31 cellular contexts compared by ENCODE assay signal in genomic region chr5:84816746-84817547, GRCh38.
DNase-seq lines count a peak whose midpoint lies in the region; ATAC-seq and TF ChIP-seq lines count a peak whose summit lies in the region.
"Had no signal": no experiment of that assay in that cellular context is flagged by ENCODE, and none has a peak within 500 bp of the region (broad histone marks: within the 10 kb centered on the region; RNA-seq: fewer than 3 reads in every experiment).

No MANE protein-coding gene starts in this region.

- peak overlapping the region; percentile 14 for H2AFZ ChIP-seq in neural progenitor cell (replicated peaks)

- no peak overlapping the region for H3K4me3 ChIP-seq in LNCaP clone FGC (ENCODE audit: low read depth, low read length)
- H3K4me3 ChIP-seq in endodermal cell (ENCODE audit: low read length), result no peak overlapping the region
- no peak overlapping the region for H3K4me3 ChIP-seq in neural progenitor cell
- H3K4me3 ChIP-seq: BLaER1, gastrocnemius medialis, upper lobe of right lung had no signal

- H3K27me3 ChIP-seq in endodermal cell (ENCODE audit: control insufficient read depth, insufficient read depth, low read length, poor library complexity, severe bottlenecking) (no peaks in the 10 kb centered on the region), neural progenitor cell (no peaks in the 10 kb centered on the region)
- H3K27me3 ChIP-seq: BLaER1, gastrocnemius medialis, upper lobe of right lung had no signal

- no peak for ATAC-seq in GM19324 (IDR thresholded peaks at IDR 0.05; ENCODE audit: low FRiP score, unreplicated experiment)
- ATAC-seq: activated naive CD4-positive, alpha-beta T cell treated with anti-CD3 and anti-CD28 coated beads, Interleukin-2, amount 50 U/mL, for 72 hours; esophagus mucosa; gastrocnemius medialis; naive thymus-derived CD4-positive, alpha-beta T cell; stimulated activated naive B cell treated with anti-CD40 and anti-IgM and Interleukin-4, amounts not matched to agents 10 μg/mL and 1 μg/mL and 100 μg/mL, for 72 hours; upper lobe of right lung had no signal

- H3F3A ChIP-seq in neural progenitor cell (ENCODE audit: low read depth), result no peaks in the 10 kb centered on the region

- H3K9me3 ChIP-seq in endodermal cell (ENCODE audit: control insufficient read depth, low read length) (no peaks in the 10 kb centered on the region), neural progenitor cell (ENCODE audit: low read depth) (no peaks in the 10 kb centered on the region)
- H3K9me3 ChIP-seq: BLaER1, gastrocnemius medialis, upper lobe of right lung had no signal

- no peak overlapping the region for H3K9ac ChIP-seq in endodermal cell (ENCODE audit: extremely low read depth, low read length, poor library complexity, severe bottlenecking)
- H3K9ac ChIP-seq in neural progenitor cell, result no peak overlapping the region
- H3K9ac ChIP-seq: BLaER1 had no signal

- H3K27me3 Mint-ChIP-seq in endodermal cell (ENCODE audit: insufficient read depth) (no peaks in the 10 kb centered on the region), neural progenitor cell (ENCODE audit: insufficient read depth, low read depth) (no peaks in the 10 kb centered on the region)
- H3K27me3 Mint-ChIP-seq: naive thymus-derived CD4-positive, alpha-beta T cell; stimulated activated naive B cell treated with anti-CD40 and anti-IgM and Interleukin-4, amounts not matched to agents 10 μg/mL and 1 μg/mL and 100 μg/mL, for 72 hours had no signal

- no peaks in the 10 kb centered on the region for H3K79me2 ChIP-seq in neural progenitor cell (ENCODE audit: low read depth)

- no peaks in the 10 kb centered on the region for H4K20me1 ChIP-seq in neural progenitor cell (ENCODE audit: low read depth)
- H4K20me1 ChIP-seq: BLaER1 had no signal

- H3K27ac Mint-ChIP-seq in endodermal cell (peak overlapping the region; percentile 10), neural progenitor cell (no peak overlapping the region)
- H3K27ac Mint-ChIP-seq: activated naive CD4-positive, alpha-beta T cell treated with anti-CD3 and anti-CD28 coated beads, Interleukin-2, amount 50 U/mL, for 72 hours; naive thymus-derived CD4-positive, alpha-beta T cell; stimulated activated naive B cell treated with anti-CD40 and anti-IgM and Interleukin-4, amounts not matched to agents 10 μg/mL and 1 μg/mL and 100 μg/mL, for 72 hours had no signal

- TF ChIP-seq CTCF in LNCaP clone FGC (IDR thresholded peaks at IDR 0.05; ENCODE audit: control insufficient read depth, extremely low read depth, insufficient read depth) (no peak), endodermal cell (conservative IDR thresholded peaks at IDR 0.05) (no peak), neural progenitor cell (IDR thresholded peaks at IDR 0.05) (no peak)

- 78 to 81% methylated on average over 2 to 4 of the region's 4 CpGs for WGBS in endodermal cell (ENCODE audit: insufficient coverage in 1 of 2, insufficient read length in 1 of 2), 2 experiments

- H3K4me1 Mint-ChIP-seq in endodermal cell (peaks cover 6% of the 10 kb centered on the region), neural progenitor cell (peaks cover 9% of the 10 kb centered on the region)
- H3K4me1 Mint-ChIP-seq: naive thymus-derived CD4-positive, alpha-beta T cell; stimulated activated naive B cell treated with anti-CD40 and anti-IgM and Interleukin-4, amounts not matched to agents 10 μg/mL and 1 μg/mL and 100 μg/mL, for 72 hours had no signal

- H3K4me3 Mint-ChIP-seq in endodermal cell, result no peak overlapping the region
- H3K4me3 Mint-ChIP-seq in neural progenitor cell, result no peak overlapping the region
- H3K4me3 Mint-ChIP-seq: naive thymus-derived CD4-positive, alpha-beta T cell; stimulated activated naive B cell treated with anti-CD40 and anti-IgM and Interleukin-4, amounts not matched to agents 10 μg/mL and 1 μg/mL and 100 μg/mL, for 72 hours had no signal

- H3K4me1 ChIP-seq in endodermal cell (ENCODE audit: control insufficient read depth, insufficient read depth, low read length), result peaks cover 4% of the 10 kb centered on the region
- no peaks in the 10 kb centered on the region for H3K4me1 ChIP-seq in neural progenitor cell
- H3K4me1 ChIP-seq: BLaER1, gastrocnemius medialis, upper lobe of right lung had no signal

- no peak overlapping the region for H3K4me2 ChIP-seq in neural progenitor cell
- H3K4me2 ChIP-seq: BLaER1 had no signal

- H3K27ac ChIP-seq in endodermal cell (ENCODE audit: low read depth, low read length) (no peak overlapping the region), neural progenitor cell (no peak overlapping the region)
- H3K27ac ChIP-seq: BLaER1, gastrocnemius medialis, RWPE1, upper lobe of right lung, VCaP had no signal

- no peaks in the 10 kb centered on the region for H3K36me3 Mint-ChIP-seq in endodermal cell (ENCODE audit: low read depth)
- H3K36me3 Mint-ChIP-seq in neural progenitor cell, result no peaks in the 10 kb centered on the region
- H3K36me3 Mint-ChIP-seq: activated naive CD4-positive, alpha-beta T cell treated with anti-CD3 and anti-CD28 coated beads, Interleukin-2, amount 50 U/mL, for 72 hours; naive thymus-derived CD4-positive, alpha-beta T cell; stimulated activated naive B cell treated with anti-CD40 and anti-IgM and Interleukin-4, amounts not matched to agents 10 μg/mL and 1 μg/mL and 100 μg/mL, for 72 hours had no signal

- H3K9me3 Mint-ChIP-seq in endodermal cell (peaks cover 4% of the 10 kb centered on the region), neural progenitor cell (no peaks in the 10 kb centered on the region)

- H3K36me3 ChIP-seq in endodermal cell (ENCODE audit: control insufficient read depth, insufficient read depth, low read length) (no peaks in the 10 kb centered on the region), neural progenitor cell (no peaks in the 10 kb centered on the region)
- H3K36me3 ChIP-seq: BLaER1, gastrocnemius medialis, upper lobe of right lung had no signal

- DNase-seq in LNCaP clone FGC (ENCODE audit: low read depth) (peak; percentile 0), NCI-H69 (lab: John Stamatoyannopoulos, UW) (peak; percentile 65), endodermal cell (no peak), neural progenitor cell (ENCODE audit: low spot score) (no peak), DMS79 (lab: John Stamatoyannopoulos, UW) (no peak), dermis blood vessel endothelial cell (no peak)
- DNase-seq: activated CD4-positive, alpha-beta T cell treated with anti-CD3 and anti-CD28 coated beads for 48 hours; activated CD8-positive, alpha-beta memory T cell treated with anti-CD3 and anti-CD28 coated beads for 24 hours; activated effector memory CD4-positive, alpha-beta T cell treated with Interleukin-2 at 50 U/mL for 16 hours; aorta; cortex of kidney; DMS53; gastrocnemius medialis; KG1; MM.1S; naive thymus-derived CD4-positive, alpha-beta T cell; NCI-H1436; NCI-H2107; NCI-H510A; occipital lobe; OCI-M1; stimulated activated naive B cell treated with anti-CD40 and anti-IgM and Interleukin-4, amounts not matched to agents 10 μg/mL and 1 μg/mL and 100 μg/mL, for 72 hours; substantia nigra; T1000; upper lobe of right lung had no signal

Comparison
In these comparisons a context has a peak if more than half of its experiments do, and no peak if none do; other contexts are left out.
1. DNase-seq: peak in LNCaP clone FGC (single experiment) and NCI-H69 (single experiment); none in endodermal cell (single experiment), neural progenitor cell (single experiment), DMS79 (single experiment) and dermis blood vessel endothelial cell (single experiment).